ENCODE assay signal across 9 cellular contexts in genomic region chr11:315516-315994, GRCh38. TPM values are rescaled to one million over a fixed set of nuclear protein-coding genes. Genes with fewer than 3 reads are reported as not detected.
A peak's percentile ranks its signal among the peaks of the same experiment; 100 is the strongest.
DNase-seq lines count a peak whose midpoint lies in the region; ATAC-seq, FAIRE-seq and TF ChIP-seq lines count a peak whose summit lies in the region.
"Had no signal": no experiment of that assay in that cellular context is flagged by ENCODE, and none has a peak within 500 bp of the region (broad histone marks: within the 10 kb centered on the region; RNA-seq: fewer than 3 reads in every experiment).

No MANE protein-coding gene starts in this region.

- H3K4me2 ChIP-seq in HepG2 (ENCODE audit: low read depth, low read length), result peak overlapping the region; percentile 69

- peak overlapping the region; percentile 98 for H3K4me3 Mint-ChIP-seq in T-helper 1 cell treated with Interleukin-12 subunit alpha and Interleukin-12 subunit beta and Interleukin-4 antibody, amounts not matched to agents 30 μg/mL and 1 μg/mL, for 36 hours
- H3K4me3 Mint-ChIP-seq in activated naive CD8-positive, alpha-beta T cell treated with anti-CD3 and anti-CD28 coated beads, Interleukin-2, amount 10 ng/mL, durations not matched to agents 7 days and 5 days, result peak overlapping the region; percentile 97

- 95% methylated on average over 28 of the region's 32 CpGs for WGBS in HepG2 (ENCODE audit: low lambda C conversion rate)

- TF ChIP-seq EP300 in HepG2 (IDR thresholded peaks at IDR 0.05; ENCODE audit: low read depth in 2 of 2, low read length in 2 of 2), result no peak
- no peak for TF ChIP-seq EP300 in HepG2 (CRISPR knock-in tag; IDR thresholded peaks at IDR 0.05; ENCODE audit: borderline replicate concordance)

- H3K4me3 ChIP-seq in HepG2 (replicated peaks in 1 of 3; ENCODE audit: insufficient read depth in 1 of 3, low read depth in 2 of 3, low read length in 3 of 3) (peak overlapping the region in 1 of 3 experiments; percentile 39; a peak in 1 of 6 replicates), subcutaneous abdominal adipose tissue (ENCODE audit: low read depth in 1 of 5, low read length in 5 of 5) (peak overlapping the region; percentile 12 to 87 (median 66))

- FAIRE-seq in HepG2 (lab: Jason Lieb, UNC), result no peak

- no peak for ATAC-seq in activated naive CD8-positive, alpha-beta T cell treated with anti-CD3 and anti-CD28 coated beads, Interleukin-2, amount 10 ng/mL, durations not matched to agents 7 days and 5 days (ENCODE audit: low read depth)
- no peak for ATAC-seq in HepG2
- ATAC-seq in left lobe of liver, result no peak

- H3K36me3 ChIP-seq in HepG2 (replicated peaks in 1 of 2; ENCODE audit: control insufficient read depth in 1 of 2, insufficient read depth in 2 of 2, low read length in 2 of 2), result no peaks in the 10 kb centered on the region
- H3K36me3 ChIP-seq in subcutaneous abdominal adipose tissue (ENCODE audit: control insufficient read depth in 5 of 5, insufficient read depth in 5 of 5, low read length in 5 of 5), result peaks cover 0 to 2% (median 0%) of the 10 kb centered on the region in 5 donors

- H3K9me3 ChIP-seq in HepG2 (ENCODE audit: low read length) (no peaks in the 10 kb centered on the region), subcutaneous abdominal adipose tissue (ENCODE audit: control insufficient read depth in 5 of 5, low read length in 5 of 5) (no peaks in the 10 kb centered on the region)

- no peak overlapping the region for H3K9ac ChIP-seq in HepG2 (ENCODE audit: insufficient read depth, low read depth, low read length)
- H3K9ac ChIP-seq in subcutaneous abdominal adipose tissue (ENCODE audit: low read length in 5 of 5), result peak overlapping the region in 3 of 5 donors; percentile 11 to 59 (median 56)

- no peak overlapping the region for H3K27ac ChIP-seq in HepG2 (ENCODE audit: extremely low read length, insufficient read depth, low read length)
- peak overlapping the region; percentile 67 for H3K27ac ChIP-seq in subcutaneous abdominal adipose tissue (ENCODE audit: low read depth, low read length)
- H3K27ac ChIP-seq: 22Rv1 had no signal

- BruUV-seq in HepG2 (replicated peaks; lab: Mats Ljungman, UMichigan), result no TSS peak

- peaks cover 57% of the 10 kb centered on the region for H3K4me1 ChIP-seq in HepG2 (ENCODE audit: insufficient read depth, low read length)
- H3K4me1 ChIP-seq in subcutaneous abdominal adipose tissue (ENCODE audit: control insufficient read depth in 5 of 5, insufficient read depth in 5 of 5, low read length in 5 of 5), result peaks cover 0 to 62% (median 47%) of the 10 kb centered on the region in 5 donors

- H3K27me3 ChIP-seq in HepG2 (ENCODE audit: control insufficient read depth in 1 of 2, insufficient read depth in 2 of 2, low read length in 2 of 2), result no peaks in the 10 kb centered on the region
- H3K27me3 ChIP-seq in subcutaneous abdominal adipose tissue (ENCODE audit: control insufficient read depth in 5 of 5, insufficient read depth in 4 of 5, low read length in 5 of 5), result peaks cover 0 to 27% (median 7%) of the 10 kb centered on the region in 5 donors

- no peaks in the 10 kb centered on the region for H3K9me3 Mint-ChIP-seq in T-helper 1 cell treated with Interleukin-12 subunit alpha and Interleukin-12 subunit beta and Interleukin-4 antibody, amounts not matched to agents 30 μg/mL and 1 μg/mL, for 36 hours
- no peaks in the 10 kb centered on the region for H3K9me3 Mint-ChIP-seq in activated naive CD8-positive, alpha-beta T cell treated with anti-CD3 and anti-CD28 coated beads, Interleukin-2, amount 10 ng/mL, durations not matched to agents 7 days and 5 days

- peaks cover 9% of the 10 kb centered on the region for H3K79me2 ChIP-seq in HepG2 (ENCODE audit: insufficient read depth, low read length)

- H3K36me3 Mint-ChIP-seq in T-helper 1 cell treated with Interleukin-12 subunit alpha and Interleukin-12 subunit beta and Interleukin-4 antibody, amounts not matched to agents 30 μg/mL and 1 μg/mL, for 36 hours (ENCODE audit: low read depth), result peaks cover 38% of the 10 kb centered on the region
- peaks cover 48% of the 10 kb centered on the region for H3K36me3 Mint-ChIP-seq in activated naive CD8-positive, alpha-beta T cell treated with anti-CD3 and anti-CD28 coated beads, Interleukin-2, amount 10 ng/mL, durations not matched to agents 7 days and 5 days

- peaks cover 39% of the 10 kb centered on the region for H3K4me1 Mint-ChIP-seq in T-helper 1 cell treated with Interleukin-12 subunit alpha and Interleukin-12 subunit beta and Interleukin-4 antibody, amounts not matched to agents 30 μg/mL and 1 μg/mL, for 36 hours (ENCODE audit: low read depth)
- H3K4me1 Mint-ChIP-seq in activated naive CD8-positive, alpha-beta T cell treated with anti-CD3 and anti-CD28 coated beads, Interleukin-2, amount 10 ng/mL, durations not matched to agents 7 days and 5 days, result peaks cover 29% of the 10 kb centered on the region

- intact Hi-C loops in HepG2 (cut with micrococcal nuclease; ENCODE audit: unreplicated experiment), result no loop called here
- intact Hi-C loops in head of caudate nucleus (cut with DNase I), result no loop called here

- DNase-seq in T-helper 1 cell (no peak), HepG2 (ENCODE audit: low spot score) (no peak), HCEC 1CT (no peak), head of caudate nucleus (no peak), left lobe of liver (ENCODE audit: low spot score) (no peak)
- no peak for DNase-seq in activated naive CD8-positive, alpha-beta T cell treated with anti-CD3 and anti-CD28 coated beads, Interleukin-2, amount 10 ng/mL, durations not matched to agents 7 days and 5 days

- H4K20me1 ChIP-seq in HepG2 (ENCODE audit: insufficient read depth, low read length), result no peaks in the 10 kb centered on the region

- H3K27ac Mint-ChIP-seq in T-helper 1 cell treated with Interleukin-12 subunit alpha and Interleukin-12 subunit beta and Interleukin-4 antibody, amounts not matched to agents 30 μg/mL and 1 μg/mL, for 36 hours, result peak overlapping the region; percentile 97
- peak overlapping the region; percentile 100 for H3K27ac Mint-ChIP-seq in activated naive CD8-positive, alpha-beta T cell treated with anti-CD3 and anti-CD28 coated beads, Interleukin-2, amount 10 ng/mL, durations not matched to agents 7 days and 5 days

- no peak for TF ChIP-seq RAD21 in HepG2 (CRISPR knock-in tag; IDR thresholded peaks at IDR 0.05)

- no peak for TF ChIP-seq CTCF in HepG2 (CRISPR knock-in tag; IDR thresholded peaks at IDR 0.05)

- in situ Hi-C loops in HepG2 (cut with HindIII; ENCODE audit: extremely low pct_ligation_motif_present, low pct_unique_long_range_greater_than_20kb), result no loop called here

- H2AFZ ChIP-seq in HepG2 (ENCODE audit: low read length), result no peak overlapping the region

- TF ChIP-seq POLR2A in HepG2 (IDR thresholded peaks at IDR 0.05; ENCODE audit: insufficient read depth in 1 of 2, low read depth in 2 of 2, low read length in 2 of 2), result no peak

- H3K27me3 Mint-ChIP-seq in T-helper 1 cell treated with Interleukin-12 subunit alpha and Interleukin-12 subunit beta and Interleukin-4 antibody, amounts not matched to agents 30 μg/mL and 1 μg/mL, for 36 hours (ENCODE audit: low read depth), result no peaks in the 10 kb centered on the region
- no peaks in the 10 kb centered on the region for H3K27me3 Mint-ChIP-seq in activated naive CD8-positive, alpha-beta T cell treated with anti-CD3 and anti-CD28 coated beads, Interleukin-2, amount 10 ng/mL, durations not matched to agents 7 days and 5 days

- CTCF ChIA-PET in HepG2 (lab: Yijun Ruan, JAX; ENCODE audit: low intra/inter-chr PET ratio, low total read pairs), result no interaction called here

- POLR2A ChIA-PET in activated naive CD8-positive, alpha-beta T cell treated with anti-CD3 and anti-CD28 coated beads, Interleukin-2, amount 10 ng/mL, durations not matched to agents 7 days and 5 days (lab: Charles Lee), result interaction anchor here (0.9 to 7.2 kb wide), 14 partner anchors 10 to 220 kb away, joined by 3 to 200 read pairs (median 16); partner anchors contain the start of genes BET1L, HRAS, IFITM2 and IFITM5
- POLR2A ChIA-PET in HepG2 (lab: Yijun Ruan, JAX), result interaction anchor here (0.8 to 1.6 kb wide), 3 partner anchors 14 to 40 kb away, joined by 5 to 9 read pairs (median 5); no protein-coding TSS in a partner anchor

RNA-seq across cellular contexts. Expression of gene IFITM1, which starts 1.7 kb away (rescaled TPM):
- 1,000 to 10,000 TPM; 1,182 to 1,374 TPM for total RNA-seq in activated naive CD8-positive, alpha-beta T cell treated with anti-CD3 and anti-CD28 coated beads, Interleukin-2, amount 10 ng/mL, durations not matched to agents 7 days and 5 days
- 0.38 TPM in 1 of 2 replicates, not detected in the other for total RNA-seq in HepG2 (2016; rRNA removed; fragmentation: Illumina TruSeq; extraction: Trizol)
- total RNA-seq in HepG2 (2016; cell fraction: cytosol; rRNA removed; fragmentation: Illumina TruSeq; extraction: Trizol; ENCODE audit: low read depth), result not detected in 2 replicates
- 0.24 TPM in 1 of 2 replicates, not detected in the other for total RNA-seq in HepG2 (2016; cell fraction: insoluble cytoplasmic fraction; rRNA removed; fragmentation: Illumina TruSeq; extraction: Trizol)
- 0.34 TPM in 1 of 2 replicates, not detected in the other for total RNA-seq in HepG2 (2016; cell fraction: membrane; rRNA removed; fragmentation: Illumina TruSeq; extraction: Trizol)
- total RNA-seq in HepG2 (2016; cell fraction: nucleus; rRNA removed; fragmentation: Illumina TruSeq; extraction: Trizol), result not detected in 2 replicates
- 11.1 and 18.7 TPM in 2 replicates for polyA plus RNA-seq in HepG2 (2011; rRNA removed)
- polyA plus RNA-seq in HepG2 (2011; cell fraction: cytosol; rRNA removed), result 15.6 and 17.2 TPM in 2 replicates
- polyA plus RNA-seq in HepG2 (2011; cell fraction: nucleus; rRNA removed), result 4.5 and 6.7 TPM in 2 replicates
- polyA plus RNA-seq in HepG2 (2012), result 5.0 and 18.1 TPM in 2 replicates
- polyA plus RNA-seq in HepG2 (2016; cell fraction: cytosol; fragmentation: Illumina TruSeq; extraction: Trizol; ENCODE audit: low read depth), result 0.40 and 0.62 TPM in 2 replicates
- not detected in 2 replicates for polyA plus RNA-seq in HepG2 (2016; cell fraction: insoluble cytoplasmic fraction; fragmentation: Illumina TruSeq; extraction: Trizol; ENCODE audit: low read depth)
- polyA plus RNA-seq in HepG2 (2016; cell fraction: membrane; fragmentation: Illumina TruSeq; extraction: Trizol; ENCODE audit: low read depth), result 0.41 TPM in 1 of 2 replicates, not detected in the other
- polyA plus RNA-seq in HepG2 (2016; cell fraction: nucleus; fragmentation: Illumina TruSeq; extraction: Trizol; ENCODE audit: insufficient read depth, low read depth), result 0.85 and 1.3 TPM in 2 replicates
- 15.4 and 536 TPM in 2 replicates for polyA minus RNA-seq in HepG2 (2011; rRNA and poly(A)+ RNA removed; ENCODE audit: low replicate concordance)
- polyA minus RNA-seq in HepG2 (2011; cell fraction: cytosol; rRNA and poly(A)+ RNA removed), result 4.5 and 5.8 TPM in 2 replicates
- polyA minus RNA-seq in HepG2 (2011; cell fraction: nucleus; rRNA and poly(A)+ RNA removed), result 1.5 and 2.7 TPM in 2 replicates
- total RNA-seq in left lobe of liver, result 29.2 TPM

RNA-seq across cellular contexts. Expression of gene IFITM3, which starts 5.1 kb away (rescaled TPM):
- total RNA-seq in activated naive CD8-positive, alpha-beta T cell treated with anti-CD3 and anti-CD28 coated beads, Interleukin-2, amount 10 ng/mL, durations not matched to agents 7 days and 5 days, result 100 to 1,000 TPM; 258 to 267 TPM
- total RNA-seq in HepG2 (2016; rRNA removed; fragmentation: Illumina TruSeq; extraction: Trizol), result 30.0 and 52.6 TPM in 2 replicates
- 16.1 and 19.2 TPM in 2 replicates for total RNA-seq in HepG2 (2016; cell fraction: cytosol; rRNA removed; fragmentation: Illumina TruSeq; extraction: Trizol; ENCODE audit: low read depth)
- 27.9 and 45.1 TPM in 2 replicates for total RNA-seq in HepG2 (2016; cell fraction: insoluble cytoplasmic fraction; rRNA removed; fragmentation: Illumina TruSeq; extraction: Trizol)
- total RNA-seq in HepG2 (2016; cell fraction: membrane; rRNA removed; fragmentation: Illumina TruSeq; extraction: Trizol), result 15.2 and 16.4 TPM in 2 replicates
- 36.7 and 42.1 TPM in 2 replicates for total RNA-seq in HepG2 (2016; cell fraction: nucleus; rRNA removed; fragmentation: Illumina TruSeq; extraction: Trizol)
- 163 and 182 TPM in 2 replicates for polyA plus RNA-seq in HepG2 (2011; rRNA removed)
- polyA plus RNA-seq in HepG2 (2011; cell fraction: cytosol; rRNA removed), result 316 and 459 TPM in 2 replicates
- 94.3 and 120 TPM in 2 replicates for polyA plus RNA-seq in HepG2 (2011; cell fraction: nucleus; rRNA removed)
- 183 and 441 TPM in 2 replicates for polyA plus RNA-seq in HepG2 (2012)
- polyA plus RNA-seq in HepG2 (2016; cell fraction: cytosol; fragmentation: Illumina TruSeq; extraction: Trizol; ENCODE audit: low read depth), result 87.8 and 96.5 TPM in 2 replicates
- polyA plus RNA-seq in HepG2 (2016; cell fraction: insoluble cytoplasmic fraction; fragmentation: Illumina TruSeq; extraction: Trizol; ENCODE audit: low read depth), result 109 and 136 TPM in 2 replicates
- 64.1 and 65.9 TPM in 2 replicates for polyA plus RNA-seq in HepG2 (2016; cell fraction: membrane; fragmentation: Illumina TruSeq; extraction: Trizol; ENCODE audit: low read depth)
- 219 and 229 TPM in 2 replicates for polyA plus RNA-seq in HepG2 (2016; cell fraction: nucleus; fragmentation: Illumina TruSeq; extraction: Trizol; ENCODE audit: insufficient read depth, low read depth)
- 405 and 668 TPM in 2 replicates for polyA minus RNA-seq in HepG2 (2011; rRNA and poly(A)+ RNA removed; ENCODE audit: low replicate concordance)
- polyA minus RNA-seq in HepG2 (2011; cell fraction: cytosol; rRNA and poly(A)+ RNA removed), result 180 and 184 TPM in 2 replicates
- 31.3 and 46.7 TPM in 2 replicates for polyA minus RNA-seq in HepG2 (2011; cell fraction: nucleus; rRNA and poly(A)+ RNA removed)
- total RNA-seq in left lobe of liver, result 488 TPM

RNA-seq across cellular contexts. Expression of gene IFITM2, which starts 7.9 kb away (rescaled TPM):
- total RNA-seq in activated naive CD8-positive, alpha-beta T cell treated with anti-CD3 and anti-CD28 coated beads, Interleukin-2, amount 10 ng/mL, durations not matched to agents 7 days and 5 days, result 1,000 to 10,000 TPM; 1,890 to 1,949 TPM
- total RNA-seq in HepG2 (2016; rRNA removed; fragmentation: Illumina TruSeq; extraction: Trizol), result 10.4 and 13.8 TPM in 2 replicates
- 4.6 and 5.5 TPM in 2 replicates for total RNA-seq in HepG2 (2016; cell fraction: cytosol; rRNA removed; fragmentation: Illumina TruSeq; extraction: Trizol; ENCODE audit: low read depth)
- 11.6 and 12.1 TPM in 2 replicates for total RNA-seq in HepG2 (2016; cell fraction: insoluble cytoplasmic fraction; rRNA removed; fragmentation: Illumina TruSeq; extraction: Trizol)
- 5.2 and 7.6 TPM in 2 replicates for total RNA-seq in HepG2 (2016; cell fraction: membrane; rRNA removed; fragmentation: Illumina TruSeq; extraction: Trizol)
- 6.0 and 9.0 TPM in 2 replicates for total RNA-seq in HepG2 (2016; cell fraction: nucleus; rRNA removed; fragmentation: Illumina TruSeq; extraction: Trizol)
- polyA plus RNA-seq in HepG2 (2011; rRNA removed), result 267 and 289 TPM in 2 replicates
- 371 and 454 TPM in 2 replicates for polyA plus RNA-seq in HepG2 (2011; cell fraction: cytosol; rRNA removed)
- polyA plus RNA-seq in HepG2 (2011; cell fraction: nucleus; rRNA removed), result 88.0 and 115 TPM in 2 replicates
- 111 and 258 TPM in 2 replicates for polyA plus RNA-seq in HepG2 (2012)
- polyA plus RNA-seq in HepG2 (2016; cell fraction: cytosol; fragmentation: Illumina TruSeq; extraction: Trizol; ENCODE audit: low read depth), result 23.4 and 27.5 TPM in 2 replicates
- 52.2 and 56.6 TPM in 2 replicates for polyA plus RNA-seq in HepG2 (2016; cell fraction: insoluble cytoplasmic fraction; fragmentation: Illumina TruSeq; extraction: Trizol; ENCODE audit: low read depth)
- 26.5 and 30.4 TPM in 2 replicates for polyA plus RNA-seq in HepG2 (2016; cell fraction: membrane; fragmentation: Illumina TruSeq; extraction: Trizol; ENCODE audit: low read depth)
- 46.2 and 58.7 TPM in 2 replicates for polyA plus RNA-seq in HepG2 (2016; cell fraction: nucleus; fragmentation: Illumina TruSeq; extraction: Trizol; ENCODE audit: insufficient read depth, low read depth)
- polyA minus RNA-seq in HepG2 (2011; rRNA and poly(A)+ RNA removed; ENCODE audit: low replicate concordance), result 409 and 521 TPM in 2 replicates
- polyA minus RNA-seq in HepG2 (2011; cell fraction: cytosol; rRNA and poly(A)+ RNA removed), result 52.0 and 52.6 TPM in 2 replicates
- polyA minus RNA-seq in HepG2 (2011; cell fraction: nucleus; rRNA and poly(A)+ RNA removed), result 21.9 and 27.4 TPM in 2 replicates
- 354 TPM for total RNA-seq in left lobe of liver

RNA-seq across cellular contexts. Expression of gene IFITM5, which starts 16.2 kb away (rescaled TPM):
- not detected for total RNA-seq in activated naive CD8-positive, alpha-beta T cell treated with anti-CD3 and anti-CD28 coated beads, Interleukin-2, amount 10 ng/mL, durations not matched to agents 7 days and 5 days
- total RNA-seq in HepG2 (2016; rRNA removed; fragmentation: Illumina TruSeq; extraction: Trizol) (not detected in 2 replicates), left lobe of liver (not detected)
- not detected in 2 replicates for total RNA-seq in HepG2 (2016; cell fraction: cytosol; rRNA removed; fragmentation: Illumina TruSeq; extraction: Trizol; ENCODE audit: low read depth)
- total RNA-seq in HepG2 (2016; cell fraction: insoluble cytoplasmic fraction; rRNA removed; fragmentation: Illumina TruSeq; extraction: Trizol), result not detected in 2 replicates
- not detected in 2 replicates for total RNA-seq in HepG2 (2016; cell fraction: membrane; rRNA removed; fragmentation: Illumina TruSeq; extraction: Trizol)
- total RNA-seq in HepG2 (2016; cell fraction: nucleus; rRNA removed; fragmentation: Illumina TruSeq; extraction: Trizol), result not detected in 2 replicates
- polyA plus RNA-seq in HepG2 (2011; rRNA removed), result not detected in 2 replicates
- not detected in 2 replicates for polyA plus RNA-seq in HepG2 (2011; cell fraction: cytosol; rRNA removed)
- polyA plus RNA-seq in HepG2 (2011; cell fraction: nucleus; rRNA removed), result not detected in 2 replicates
- polyA plus RNA-seq in HepG2 (2012), result not detected in 2 replicates
- polyA plus RNA-seq in HepG2 (2016; cell fraction: cytosol; fragmentation: Illumina TruSeq; extraction: Trizol; ENCODE audit: low read depth), result not detected in 2 replicates
- not detected in 2 replicates for polyA plus RNA-seq in HepG2 (2016; cell fraction: insoluble cytoplasmic fraction; fragmentation: Illumina TruSeq; extraction: Trizol; ENCODE audit: low read depth)
- not detected in 2 replicates for polyA plus RNA-seq in HepG2 (2016; cell fraction: membrane; fragmentation: Illumina TruSeq; extraction: Trizol; ENCODE audit: low read depth)
- not detected in 2 replicates for polyA plus RNA-seq in HepG2 (2016; cell fraction: nucleus; fragmentation: Illumina TruSeq; extraction: Trizol; ENCODE audit: insufficient read depth, low read depth)
- not detected in 2 replicates for polyA minus RNA-seq in HepG2 (2011; rRNA and poly(A)+ RNA removed; ENCODE audit: low replicate concordance)
- not detected in 2 replicates for polyA minus RNA-seq in HepG2 (2011; cell fraction: cytosol; rRNA and poly(A)+ RNA removed)
- not detected in 2 replicates for polyA minus RNA-seq in HepG2 (2011; cell fraction: nucleus; rRNA and poly(A)+ RNA removed)

RNA-seq across cellular contexts. Expression of gene PGGHG, which starts 26.6 kb away (rescaled TPM):
- total RNA-seq in activated naive CD8-positive, alpha-beta T cell treated with anti-CD3 and anti-CD28 coated beads, Interleukin-2, amount 10 ng/mL, durations not matched to agents 7 days and 5 days, result 100 to 1,000 TPM; 641 to 664 TPM
- 1.5 and 5.9 TPM in 2 replicates for total RNA-seq in HepG2 (2016; rRNA removed; fragmentation: Illumina TruSeq; extraction: Trizol)
- total RNA-seq in HepG2 (2016; cell fraction: cytosol; rRNA removed; fragmentation: Illumina TruSeq; extraction: Trizol; ENCODE audit: low read depth), result 0.51 and 0.79 TPM in 2 replicates
- 1.7 and 6.0 TPM in 2 replicates for total RNA-seq in HepG2 (2016; cell fraction: insoluble cytoplasmic fraction; rRNA removed; fragmentation: Illumina TruSeq; extraction: Trizol)
- total RNA-seq in HepG2 (2016; cell fraction: membrane; rRNA removed; fragmentation: Illumina TruSeq; extraction: Trizol), result 0.96 and 1.2 TPM in 2 replicates
- 6.6 and 7.9 TPM in 2 replicates for total RNA-seq in HepG2 (2016; cell fraction: nucleus; rRNA removed; fragmentation: Illumina TruSeq; extraction: Trizol)
- polyA plus RNA-seq in HepG2 (2011; rRNA removed), result 14.8 and 17.4 TPM in 2 replicates
- 2.8 and 4.0 TPM in 2 replicates for polyA plus RNA-seq in HepG2 (2011; cell fraction: cytosol; rRNA removed)
- polyA plus RNA-seq in HepG2 (2011; cell fraction: nucleus; rRNA removed), result 254 and 355 TPM in 2 replicates
- polyA plus RNA-seq in HepG2 (2012), result 11.4 and 16.7 TPM in 2 replicates
- 0.29 and 0.37 TPM in 2 replicates for polyA plus RNA-seq in HepG2 (2016; cell fraction: cytosol; fragmentation: Illumina TruSeq; extraction: Trizol; ENCODE audit: low read depth)
- polyA plus RNA-seq in HepG2 (2016; cell fraction: insoluble cytoplasmic fraction; fragmentation: Illumina TruSeq; extraction: Trizol; ENCODE audit: low read depth), result 1.6 and 2.4 TPM in 2 replicates
- 0.88 and 1.1 TPM in 2 replicates for polyA plus RNA-seq in HepG2 (2016; cell fraction: membrane; fragmentation: Illumina TruSeq; extraction: Trizol; ENCODE audit: low read depth)
- 30.4 and 30.9 TPM in 2 replicates for polyA plus RNA-seq in HepG2 (2016; cell fraction: nucleus; fragmentation: Illumina TruSeq; extraction: Trizol; ENCODE audit: insufficient read depth, low read depth)
- polyA minus RNA-seq in HepG2 (2011; rRNA and poly(A)+ RNA removed; ENCODE audit: low replicate concordance), result 2.9 and 7.7 TPM in 2 replicates
- 1.9 and 2.7 TPM in 2 replicates for polyA minus RNA-seq in HepG2 (2011; cell fraction: cytosol; rRNA and poly(A)+ RNA removed)
- 13.7 and 13.8 TPM in 2 replicates for polyA minus RNA-seq in HepG2 (2011; cell fraction: nucleus; rRNA and poly(A)+ RNA removed)
- 37.0 TPM for total RNA-seq in left lobe of liver

Comparison
In these comparisons a context has a peak if more than half of its experiments do, and no peak if none do; other contexts are left out.
1. RNA of gene IFITM1, which starts 1.7 kb away (total RNA-seq): 1,182 to 1,374 TPM in activated naive CD8-positive, alpha-beta T cell treated with anti-CD3 and anti-CD28 coated beads, Interleukin-2, amount 10 ng/mL, durations not matched to agents 7 days and 5 days; 29.2 TPM in left lobe of liver (single experiment) and 0.24 to 0.38 TPM in HepG2; every median in the first group is over 10 times any median in the second.
2. RNA of gene IFITM2, which starts 7.9 kb away (total RNA-seq): 1,890 to 1,949 TPM in activated naive CD8-positive, alpha-beta T cell treated with anti-CD3 and anti-CD28 coated beads, Interleukin-2, amount 10 ng/mL, durations not matched to agents 7 days and 5 days and 354 TPM in left lobe of liver (single experiment); 4.6 to 13.8 TPM in HepG2; every median in the first group is over 10 times any median in the second.